In genomic region chr1:201648911-201649775, GRCh38 we compare ENCODE assay signal across 9 cellular contexts.
DNase-seq lines count a peak whose midpoint lies in the region; ATAC-seq and TF ChIP-seq lines count a peak whose summit lies in the region.
"Had no signal": no experiment of that assay in that cellular context is flagged by ENCODE, and none has a peak within 500 bp of the region (broad histone marks: within the 10 kb centered on the region; RNA-seq: fewer than 3 reads in every experiment).

No MANE protein-coding gene starts in this region.

- no peak for TF ChIP-seq CTCF in CD8-positive, alpha-beta T cell (IDR thresholded peaks at IDR 0.05)
- TF ChIP-seq CTCF in epithelial cell of esophagus (IDR thresholded peaks at IDR 0.05; ENCODE audit: insufficient read depth, low read depth, low read length, missing control alignments) (no peak), osteoblast (IDR thresholded peaks at IDR 0.05; ENCODE audit: extremely low read depth, low read depth, low read length) (no peak)

- H3K4me3 Mint-ChIP-seq in CD8-positive, alpha-beta T cell, result peak overlapping the region; percentile 29
- H3K4me3 Mint-ChIP-seq in naive thymus-derived CD8-positive, alpha-beta T cell, result peak overlapping the region in 4 of 10 donors; percentile 2 to 48 (median 40)

- H3K36me3 ChIP-seq in CD8-positive, alpha-beta T cell (ENCODE audit: insufficient read depth, low read length), result no peaks in the 10 kb centered on the region
- peaks cover 25% of the 10 kb centered on the region for H3K36me3 ChIP-seq in osteoblast (ENCODE audit: insufficient read depth, low read length)

- no peak overlapping the region for H3K27ac ChIP-seq in CD8-positive, alpha-beta T cell (ENCODE audit: low read depth, low read length)
- H3K27ac ChIP-seq in osteoblast (ENCODE audit: low read depth, low read length), result peak overlapping the region; percentile 74

- H3K36me3 Mint-ChIP-seq in CD8-positive, alpha-beta T cell, result no peaks in the 10 kb centered on the region
- peaks cover 0 to 2% (median 0%) of the 10 kb centered on the region in 3 donors for H3K36me3 Mint-ChIP-seq in naive thymus-derived CD8-positive, alpha-beta T cell

- peaks cover 56% of the 10 kb centered on the region for H3K79me2 ChIP-seq in osteoblast (ENCODE audit: insufficient read depth, low read length)

- no peaks in the 10 kb centered on the region for H3K9me3 ChIP-seq in CD8-positive, alpha-beta T cell (ENCODE audit: low read length)
- H3K9me3 ChIP-seq in osteoblast (ENCODE audit: low read depth, low read length), result no peaks in the 10 kb centered on the region

- no peak for DNase-seq in CD8-positive, alpha-beta T cell
- DNase-seq in NCI-H2227 (lab: John Stamatoyannopoulos, UW; ENCODE audit: unreplicated experiment), result peak; percentile 67
- peak; percentile 20 for DNase-seq in epithelial cell of esophagus (ENCODE audit: low read depth)
- DNase-seq in osteoblast (ENCODE audit: insufficient read length, low spot score, missing footprints), result peak; percentile 93
- no peak for DNase-seq in SIG-M5 treated with dmso at 0.1 percent for 504 hours (lab: John Stamatoyannopoulos, UW; ENCODE audit: unreplicated experiment)
- no peak for DNase-seq in naive thymus-derived CD8-positive, alpha-beta T cell
- DNase-seq: activated CD8-positive, alpha-beta memory T cell treated with anti-CD3 and anti-CD28 coated beads for 24 hours had no signal

- POLR2A ChIA-PET in CD8-positive, alpha-beta T cell (lab: Charles Lee), result no interaction called here
- POLR2A ChIA-PET in naive thymus-derived CD8-positive, alpha-beta T cell (lab: Charles Lee), result no interaction called here

- no peak for ATAC-seq in CD8-positive, alpha-beta T cell
- ATAC-seq in naive thymus-derived CD8-positive, alpha-beta T cell, result no peak
- no peak for ATAC-seq in HG03442 (IDR thresholded peaks at IDR 0.05; ENCODE audit: unreplicated experiment)
- no peak for ATAC-seq in HG03280 (IDR thresholded peaks at IDR 0.05; ENCODE audit: unreplicated experiment)

- H2AFZ ChIP-seq in osteoblast (ENCODE audit: low read length), result no peak overlapping the region

- H4K20me1 ChIP-seq in osteoblast (ENCODE audit: insufficient read depth, low read length), result peaks cover 65% of the 10 kb centered on the region

- H3K4me2 ChIP-seq in osteoblast (ENCODE audit: insufficient read depth, low read length), result peak overlapping the region; percentile 89

- intact Hi-C loops in CD8-positive, alpha-beta T cell (cut with DNase I, micrococcal nuclease), result no loop called here

- no peaks in the 10 kb centered on the region for H3K9me3 Mint-ChIP-seq in CD8-positive, alpha-beta T cell
- peaks cover 0 to 3% (median 0%) of the 10 kb centered on the region in 9 donors for H3K9me3 Mint-ChIP-seq in naive thymus-derived CD8-positive, alpha-beta T cell

- H3K27me3 ChIP-seq in CD8-positive, alpha-beta T cell (ENCODE audit: insufficient read depth, low read length), result no peaks in the 10 kb centered on the region
- no peaks in the 10 kb centered on the region for H3K27me3 ChIP-seq in osteoblast (ENCODE audit: insufficient read depth, low read length)

- CTCF ChIA-PET in CD8-positive, alpha-beta T cell (lab: Charles Lee), result no interaction called here

- H3K27me3 Mint-ChIP-seq in CD8-positive, alpha-beta T cell (ENCODE audit: low read depth), result peaks cover 41% of the 10 kb centered on the region
- peaks cover 14 to 52% (median 39%) of the 10 kb centered on the region in 5 donors for H3K27me3 Mint-ChIP-seq in naive thymus-derived CD8-positive, alpha-beta T cell

- H3K27ac Mint-ChIP-seq in CD8-positive, alpha-beta T cell, result no peak overlapping the region
- H3K27ac Mint-ChIP-seq in naive thymus-derived CD8-positive, alpha-beta T cell, result no peak overlapping the region

- peaks cover 3% of the 10 kb centered on the region for H3K4me1 Mint-ChIP-seq in CD8-positive, alpha-beta T cell (ENCODE audit: low read depth)
- peaks cover 0 to 9% (median 4%) of the 10 kb centered on the region in 4 donors for H3K4me1 Mint-ChIP-seq in naive thymus-derived CD8-positive, alpha-beta T cell

- no peaks in the 10 kb centered on the region for H3K4me1 ChIP-seq in CD8-positive, alpha-beta T cell (ENCODE audit: insufficient read depth, low read length)
- H3K4me1 ChIP-seq in osteoblast (ENCODE audit: insufficient read depth, low read length), result peaks cover 60% of the 10 kb centered on the region

- no peak overlapping the region for H3K4me3 ChIP-seq in CD8-positive, alpha-beta T cell (ENCODE audit: low read depth, low read length)
- H3K4me3 ChIP-seq in epithelial cell of esophagus (ENCODE audit: low read length), result peak overlapping the region; percentile 21
- H3K4me3 ChIP-seq in osteoblast (ENCODE audit: insufficient read depth, low read length), result peak overlapping the region; percentile 81

Comparison
In these comparisons a context has a peak if more than half of its experiments do, and no peak if none do; other contexts are left out.
1. DNase-seq: peak in NCI-H2227 (single experiment), epithelial cell of esophagus (single experiment) and osteoblast (single experiment); none in CD8-positive, alpha-beta T cell (0 of 7), SIG-M5 treated with dmso at 0.1 percent for 504 hours (single experiment) and naive thymus-derived CD8-positive, alpha-beta T cell (0 of 10).